ENCODE assay signal across 19 cellular contexts in the genomic region with DNA sequence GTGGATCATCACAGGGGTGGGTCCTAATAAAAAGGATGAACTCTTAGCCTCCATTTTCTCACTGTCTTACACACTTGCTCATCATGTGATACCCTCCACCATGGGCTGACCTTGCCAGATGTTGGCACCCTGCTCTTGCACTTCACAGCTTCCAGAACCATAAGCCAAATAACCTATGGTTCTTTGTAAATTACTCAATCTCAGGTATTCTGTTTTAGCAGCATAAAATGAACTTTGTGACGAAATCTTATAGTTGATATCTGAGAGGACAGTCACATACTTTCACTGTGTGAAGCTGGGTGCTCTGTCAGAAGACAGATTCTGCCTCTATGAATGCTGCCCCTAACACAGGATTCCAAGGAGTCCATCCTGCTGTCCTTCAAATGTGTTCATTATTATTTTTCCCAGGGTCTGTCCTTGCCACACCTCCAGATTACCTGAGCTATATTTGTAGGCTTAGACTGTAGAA. TPM values are rescaled to one million over a fixed set of nuclear protein-coding genes. Genes with fewer than 3 reads are reported as not detected.
DNase-seq lines count a peak whose midpoint lies in the region; ATAC-seq, FAIRE-seq and TF ChIP-seq lines count a peak whose summit lies in the region.
"Had no signal": no experiment of that assay in that cellular context is flagged by ENCODE, and none has a peak within 500 bp of the region (broad histone marks: within the 10 kb centered on the region; RNA-seq: fewer than 3 reads in every experiment).

No MANE protein-coding gene starts in this region.

- peak overlapping the region; percentile 60 for H3K27ac Mint-ChIP-seq in activated CD4-positive, alpha-beta T cell treated with anti-CD3 and anti-CD28 coated beads for 36 hours
- H3K27ac Mint-ChIP-seq in activated naive CD8-positive, alpha-beta T cell treated with anti-CD3 and anti-CD28 coated beads for 36 hours, result peak overlapping the region; percentile 64
- peak overlapping the region; percentile 82 to 88 for H3K27ac Mint-ChIP-seq in natural killer cell

- CTCF ChIA-PET in activated CD4-positive, alpha-beta T cell treated with anti-CD3 and anti-CD28 coated beads for 36 hours (lab: Charles Lee), result interaction anchor here (1.2 to 1.4 kb wide), 2 partner anchors 8 to 21 kb away, joined by 3 to 4 read pairs; no protein-coding TSS in a partner anchor

- H3K27me3 ChIP-seq in heart left ventricle, result no peaks in the 10 kb centered on the region

- peak overlapping the region in 1 of 12 donors; percentile 56 for H3K27ac ChIP-seq in heart left ventricle
- H3K27ac ChIP-seq: VCaP had no signal

- peak; percentile 84 for FAIRE-seq in GM12891 (lab: Jason Lieb, UNC)
- FAIRE-seq: A204.1 had no signal

- POLR2A ChIA-PET in activated CD4-positive, alpha-beta T cell treated with anti-CD3 and anti-CD28 coated beads for 36 hours (lab: Charles Lee), result interaction anchor here (0.5 kb wide), 1 partner anchor 57 kb away, joined by 3 read pairs; no protein-coding TSS in a partner anchor

- no peak for DNase-seq in activated CD4-positive, alpha-beta T cell treated with anti-CD3 and anti-CD28 coated beads for 36 hours
- DNase-seq in activated CD4-positive, alpha-beta T cell treated with anti-CD3 and anti-CD28 coated beads, Interleukin-2, amount 50 U/mL, for 48 hours, result no peak
- DNase-seq in GM12891 (ENCODE audit: insufficient read length, low spot score), result no peak
- DNase-seq in activated naive CD8-positive, alpha-beta T cell treated with anti-CD3 and anti-CD28 coated beads for 36 hours, result no peak
- DNase-seq in natural killer cell, result no peak
- DNase-seq in putamen (ENCODE audit: low spot score), result no peak
- no peak for DNase-seq in NCI-H2107 (lab: John Stamatoyannopoulos, UW)
- no peak for DNase-seq in heart left ventricle
- DNase-seq: amniotic stem cell; EL; mesendoderm; NCI-H748 treated with DMSO at 0.1 percent for 48 hours; stimulated activated CD4-positive, alpha-beta T cell treated with anti-CD3 and anti-CD28 coated beads, Interleukin-4, amount 100 ng/mL, for 24 hours; trophoblast cell had no signal

- H3K36me3 Mint-ChIP-seq in activated CD4-positive, alpha-beta T cell treated with anti-CD3 and anti-CD28 coated beads for 36 hours (ENCODE audit: low read depth), result peaks cover 33% of the 10 kb centered on the region
- peaks cover 68% of the 10 kb centered on the region for H3K36me3 Mint-ChIP-seq in activated naive CD8-positive, alpha-beta T cell treated with anti-CD3 and anti-CD28 coated beads for 36 hours
- no peaks in the 10 kb centered on the region for H3K36me3 Mint-ChIP-seq in natural killer cell

- no peak overlapping the region for H3K4me3 Mint-ChIP-seq in activated CD4-positive, alpha-beta T cell treated with anti-CD3 and anti-CD28 coated beads for 36 hours
- no peak overlapping the region for H3K4me3 Mint-ChIP-seq in activated naive CD8-positive, alpha-beta T cell treated with anti-CD3 and anti-CD28 coated beads for 36 hours
- peak overlapping the region; percentile 52 for H3K4me3 Mint-ChIP-seq in natural killer cell

- peaks cover 0 to 6% (median 0%) of the 10 kb centered on the region in 12 donors for H3K9me3 ChIP-seq in heart left ventricle
- H3K9me3 ChIP-seq: HAP-1 had no signal

- no peak for ATAC-seq in activated CD4-positive, alpha-beta T cell treated with anti-CD3 and anti-CD28 coated beads for 36 hours
- peak in 2 of 3 donors; percentile 7 for ATAC-seq in natural killer cell
- no peak for ATAC-seq in heart left ventricle
- ATAC-seq: Panc1, SK-N-SH treated with all-trans-retinoic acid at 6 μM for 48 hours had no signal

- H3K27me3 Mint-ChIP-seq in activated CD4-positive, alpha-beta T cell treated with anti-CD3 and anti-CD28 coated beads for 36 hours, result no peaks in the 10 kb centered on the region
- no peaks in the 10 kb centered on the region for H3K27me3 Mint-ChIP-seq in activated naive CD8-positive, alpha-beta T cell treated with anti-CD3 and anti-CD28 coated beads for 36 hours
- no peaks in the 10 kb centered on the region for H3K27me3 Mint-ChIP-seq in natural killer cell (ENCODE audit: low read depth in 2 of 2)

- 92 to 100% (median 98%) methylated on average over 1 of the region's 1 CpG for WGBS in heart left ventricle, 4 donors

- H3K4me1 ChIP-seq in heart left ventricle, result peaks cover 0 to 77% (median 16%) of the 10 kb centered on the region in 12 donors

- intact Hi-C loops in activated CD4-positive, alpha-beta T cell treated with anti-CD3 and anti-CD28 coated beads for 36 hours (cut with DNase I, micrococcal nuclease), result loop anchor here in 1 of 2 experiments (5.0 kb wide), 2 partner anchors 291 to 984 kb away; a partner anchor contains a TSS
- intact Hi-C loops in natural killer cell (cut with micrococcal nuclease), result no loop called here
- intact Hi-C loops in heart left ventricle (cut with DNase I), result no loop called here

- H3K4me3 ChIP-seq in heart left ventricle, result no peak overlapping the region
- H3K4me3 ChIP-seq: HAP-1 had no signal

- TF ChIP-seq CTCF in natural killer cell (IDR thresholded peaks at IDR 0.05) (no peak), heart left ventricle (IDR thresholded peaks at IDR 0.05) (no peak)

- H3K4me1 Mint-ChIP-seq in activated CD4-positive, alpha-beta T cell treated with anti-CD3 and anti-CD28 coated beads for 36 hours, result peaks cover 68% of the 10 kb centered on the region
- peaks cover 51% of the 10 kb centered on the region for H3K4me1 Mint-ChIP-seq in activated naive CD8-positive, alpha-beta T cell treated with anti-CD3 and anti-CD28 coated beads for 36 hours
- H3K4me1 Mint-ChIP-seq in natural killer cell, result peaks cover 76 to 85% of the 10 kb centered on the region in 2 donors

- H3K36me3 ChIP-seq in heart left ventricle, result no peaks in the 10 kb centered on the region
- H3K36me3 ChIP-seq: HAP-1 had no signal

- H3K9me3 Mint-ChIP-seq in activated CD4-positive, alpha-beta T cell treated with anti-CD3 and anti-CD28 coated beads for 36 hours (ENCODE audit: low read depth), result peaks cover 9% of the 10 kb centered on the region
- peaks cover 21% of the 10 kb centered on the region for H3K9me3 Mint-ChIP-seq in activated naive CD8-positive, alpha-beta T cell treated with anti-CD3 and anti-CD28 coated beads for 36 hours
- peaks cover 0 to 4% of the 10 kb centered on the region in 2 donors for H3K9me3 Mint-ChIP-seq in natural killer cell

- TF ChIP-seq POLR2A in GM12891 (IDR thresholded peaks at IDR 0.05; ENCODE audit: low read depth, low read length) (no peak), heart left ventricle (IDR thresholded peaks at IDR 0.05) (no peak)

TF ChIP-seq in GM12891, 5 proteins besides CTCF, POLR2A, EP300 and RAD21:
- TF ChIP-seq PAX5 (IDR thresholded peaks at IDR 0.05; ENCODE audit: insufficient read depth, low read length, severe bottlenecking) (no peak), TAF1 (IDR thresholded peaks at IDR 0.05; ENCODE audit: low read depth, low read length) (no peak), SPI1 (IDR thresholded peaks at IDR 0.05; ENCODE audit: low read depth, low read length) (no peak), POU2F2 (IDR thresholded peaks at IDR 0.05; ENCODE audit: low read depth, low read length) (no peak), POLR2AphosphoS5 (IDR thresholded peaks at IDR 0.05; ENCODE audit: low read depth, low read length) (no peak)
TF ChIP-seq in GM12891: peak in this region for 0.

RNA-seq across cellular contexts. Expression of a gene that starts 13.8 kb away (rescaled TPM):
- 1 to 10 TPM; 7.3 to 9.2 TPM for total RNA-seq in activated CD4-positive, alpha-beta T cell treated with anti-CD3 and anti-CD28 coated beads for 36 hours
- 21.9 TPM for polyA plus RNA-seq in GM12891 (2012; ENCODE audit: low read depth, missing spikeins)
- total RNA-seq in activated naive CD8-positive, alpha-beta T cell treated with anti-CD3 and anti-CD28 coated beads for 36 hours, result 10 to 100 TPM; 32.7 to 33.0 TPM
- 100 to 1,000 TPM; 109 to 231 (median 210) TPM for total RNA-seq in natural killer cell
- total RNA-seq in heart left ventricle, result 1 to 10 TPM; 2.8 to 7.1 (median 4.4) TPM
- 1 to 10 TPM; 2.2 to 2.7 TPM for polyA plus RNA-seq in heart left ventricle

Comparison
In these comparisons a context has a peak if more than half of its experiments do, and no peak if none do; other contexts are left out.
1. ATAC-seq: peak in natural killer cell (2 of 3); none in activated CD4-positive, alpha-beta T cell treated with anti-CD3 and anti-CD28 coated beads for 36 hours (single experiment) and heart left ventricle (0 of 4).
2. Peak in every context shown above with its lines, with median percentiles within 50 percentile points of each other: H3K27ac Mint-ChIP-seq.